9 cellular contexts compared by ENCODE assay signal in the genomic region with DNA sequence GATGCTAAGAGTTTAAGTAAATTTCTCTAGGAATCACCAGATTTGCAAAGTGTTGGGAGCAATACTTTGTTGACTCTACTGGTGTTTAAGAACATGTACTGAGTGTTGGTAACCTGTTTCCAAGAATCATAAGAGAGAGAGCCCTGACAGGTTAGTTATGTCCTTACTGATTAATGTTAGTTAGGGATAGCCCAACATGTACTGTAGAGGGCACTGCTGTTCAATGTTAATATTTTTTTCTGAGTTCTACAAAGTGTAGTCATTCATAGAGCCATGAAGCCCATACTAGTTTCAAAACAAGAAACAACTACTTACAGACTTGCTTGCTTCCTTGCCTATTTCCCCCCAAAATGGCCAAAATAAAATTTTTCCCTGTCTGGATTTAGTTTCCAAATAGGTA. TPM values are rescaled to one million over a fixed set of nuclear protein-coding genes. Genes with fewer than 3 reads are reported as not detected.
DNase-seq lines count a peak whose midpoint lies in the region; ATAC-seq and TF ChIP-seq lines count a peak whose summit lies in the region.
"Had no signal": no experiment of that assay in that cellular context is flagged by ENCODE, and none has a peak within 500 bp of the region (broad histone marks: within the 10 kb centered on the region; RNA-seq: fewer than 3 reads in every experiment).

No MANE protein-coding gene starts in this region.

- H3K4me3 ChIP-seq in heart right ventricle (no peak overlapping the region), astrocyte of the spinal cord (ENCODE audit: low read depth, low read length) (no peak overlapping the region), testis (no peak overlapping the region)

- peak in 1 of 8 donors; percentile 46 for ATAC-seq in heart right ventricle
- ATAC-seq in left ventricle myocardium superior, result no peak
- peak; percentile 89 for ATAC-seq in HG02610 (IDR thresholded peaks at IDR 0.05; ENCODE audit: unreplicated experiment)

- TF ChIP-seq CTCF in heart right ventricle (IDR thresholded peaks at IDR 0.05) (peak in 5 of 9 donors; percentile 15 to 44 (median 28)), astrocyte of the spinal cord (IDR thresholded peaks at IDR 0.05; ENCODE audit: low read depth, low read length) (peak; percentile 52), testis (IDR thresholded peaks at IDR 0.05) (peak in 1 of 3 experiments; percentile 11)

- H3K9me3 ChIP-seq in heart right ventricle (peaks cover 0 to 7% (median 0%) of the 10 kb centered on the region in 11 donors), testis (no peaks in the 10 kb centered on the region)

- intact Hi-C loops in heart right ventricle (cut with DNase I), result loop anchor here in 1 of 10 donors (5.0 kb wide), 1 partner anchor 305 kb away; no protein-coding TSS in a partner anchor
- intact Hi-C loops in left ventricle myocardium superior (cut with micrococcal nuclease), result no loop called here
- intact Hi-C loops in testis (cut with DNase I; ENCODE audit: low total_unique reads), result no loop called here

- no peak for TF ChIP-seq POLR2A in testis (IDR thresholded peaks at IDR 0.05)

- in situ Hi-C loops in astrocyte of the spinal cord (cut with HindIII; ENCODE audit: low sequenced_read_pairs), result no loop called here

- H3K4me1 ChIP-seq in heart right ventricle (no peaks in the 10 kb centered on the region), testis (no peaks in the 10 kb centered on the region)

- no peaks in the 10 kb centered on the region for H3K36me3 ChIP-seq in heart right ventricle
- no peaks in the 10 kb centered on the region for H3K36me3 ChIP-seq in testis (ENCODE audit: low read depth, missing control alignments)

- H3K27ac ChIP-seq in heart right ventricle (no peak overlapping the region), testis (no peak overlapping the region)

- DNase-seq in heart right ventricle (no peak), left ventricle myocardium superior (no peak), MV-4-11 (lab: John Stamatoyannopoulos, UW) (peak; percentile 36), astrocyte of the spinal cord (ENCODE audit: low read depth, low spot score) (peak; percentile 64), midbrain (lab: John Stamatoyannopoulos, UW) (peak; percentile 36), testis (no peak)
- DNase-seq in activated CD4-positive, alpha-beta T cell treated with anti-CD3 and anti-CD28 coated beads for 1 hour, result no peak

- H3K27me3 ChIP-seq in heart right ventricle (no peaks in the 10 kb centered on the region), testis (no peaks in the 10 kb centered on the region)

RNA-seq across cellular contexts. Expression of a gene that starts 11.9 kb away (rescaled TPM):
- not detected for total RNA-seq in heart right ventricle
- under 1 TPM in 1 of 2 donors, not detected in 1; 0.03 TPM for polyA plus RNA-seq in heart right ventricle
- not detected for total RNA-seq in left ventricle myocardium superior
- total RNA-seq in testis, result under 1 TPM in 1 of 2 donors, not detected in 1; 0.19 TPM
- polyA plus RNA-seq in testis (ENCODE audit: insufficient read depth, low read depth, low replicate concordance), result 0.26 TPM
- total RNA-seq: subcutaneous adipose tissue had no signal

Comparison
In these comparisons a context has a peak if more than half of its experiments do, and no peak if none do; other contexts are left out.
1. DNase-seq: peak in MV-4-11 (single experiment), astrocyte of the spinal cord (single experiment) and midbrain (single experiment); none in heart right ventricle (0 of 2), left ventricle myocardium superior (single experiment), testis (single experiment) and activated CD4-positive, alpha-beta T cell treated with anti-CD3 and anti-CD28 coated beads for 1 hour (single experiment).